Comparison of ENCODE assay signal across 1 cellular context in genomic region chr14:94597788-94598187, GRCh38.
A peak's percentile ranks its signal among the peaks of the same experiment; 100 is the strongest.
TF ChIP-seq lines count a peak whose summit lies in the region.

No MANE protein-coding gene starts in this region.

TF ChIP-seq in HepG2, 621 proteins besides CTCF, POLR2A, EP300 and RAD21 (continued from another document):
- TF ChIP-seq ZHX1 (CRISPR knock-in tag; IDR thresholded peaks at IDR 0.05; ENCODE audit: low read depth) (no peak), MEIS2 (CRISPR knock-in tag; IDR thresholded peaks at IDR 0.05) (no peak), ZNF740 (CRISPR knock-in tag; IDR thresholded peaks at IDR 0.05) (no peak), RERE (CRISPR knock-in tag; IDR thresholded peaks at IDR 0.05; ENCODE audit: low read depth) (no peak), CEBPG (CRISPR knock-in tag; IDR thresholded peaks at IDR 0.05) (no peak), HOMEZ (CRISPR knock-in tag; IDR thresholded peaks at IDR 0.05; ENCODE audit: low read depth) (no peak), NKX3-1 (CRISPR knock-in tag; IDR thresholded peaks at IDR 0.05) (no peak), ZC3H4 (CRISPR knock-in tag; IDR thresholded peaks at IDR 0.05; ENCODE audit: borderline replicate concordance) (0 out of 2 replicates have a peak, but pooled peaks have one; percentile 68), SP5 (CRISPR knock-in tag; IDR thresholded peaks at IDR 0.05; ENCODE audit: borderline replicate concordance, low read depth) (no peak)
TF ChIP-seq in HepG2: peak in this region for 10.
